8 cellular contexts compared by ENCODE assay signal in the genomic region with DNA sequence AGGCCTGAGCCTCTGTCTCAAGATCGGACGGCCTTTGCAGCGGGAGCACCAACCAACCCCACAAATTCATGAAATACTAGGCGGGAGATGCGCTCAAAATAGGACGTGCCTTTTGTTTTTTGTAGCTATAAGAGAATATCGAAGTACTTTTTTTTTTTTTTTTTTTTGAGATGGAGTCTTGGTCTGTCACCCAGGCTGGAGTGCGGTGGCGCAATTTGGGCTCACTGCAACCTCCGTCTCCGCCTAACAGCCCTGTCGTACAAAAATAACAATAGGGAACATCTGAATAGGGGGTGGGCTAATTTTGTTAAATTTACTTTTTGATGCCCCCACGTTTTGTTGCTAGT. TPM values are rescaled to one million over a fixed set of nuclear protein-coding genes. Genes with fewer than 3 reads are reported as not detected.
DNase-seq lines count a peak whose midpoint lies in the region; ATAC-seq and TF ChIP-seq lines count a peak whose summit lies in the region.

No MANE protein-coding gene starts in this region.

- H3K27me3 Mint-ChIP-seq in chondrocyte (ENCODE audit: low read depth) (no peaks in the 10 kb centered on the region), natural killer cell (ENCODE audit: low read depth in 2 of 2) (peaks cover 27 to 33% of the 10 kb centered on the region in 2 donors)

- peaks cover 42% of the 10 kb centered on the region for H3K4me1 Mint-ChIP-seq in chondrocyte (ENCODE audit: low read depth)
- H3K4me1 Mint-ChIP-seq in natural killer cell, result peaks cover 17 to 20% of the 10 kb centered on the region in 2 donors

- H3K27ac ChIP-seq in KOPT-K1 (ENCODE audit: low read depth, low read length, poor library complexity, severe bottlenecking), result peak overlapping the region; percentile 32

- peak in 2 of 3 donors; percentile 4 to 8 for ATAC-seq in natural killer cell
- ATAC-seq in HG03442 (IDR thresholded peaks at IDR 0.05; ENCODE audit: unreplicated experiment), result no peak

- H3K36me3 ChIP-seq in KOPT-K1 (ENCODE audit: insufficient read depth, low read length), result no peaks in the 10 kb centered on the region

- intact Hi-C loops in natural killer cell (cut with micrococcal nuclease), result no loop called here

- no peaks in the 10 kb centered on the region for H3K9me3 Mint-ChIP-seq in chondrocyte (ENCODE audit: low read depth)
- H3K9me3 Mint-ChIP-seq in natural killer cell, result no peaks in the 10 kb centered on the region

- TF ChIP-seq CTCF in chondrocyte (IDR thresholded peaks at IDR 0.05) (no peak), natural killer cell (IDR thresholded peaks at IDR 0.05) (no peak)

- peak overlapping the region; percentile 73 for H3K4me3 Mint-ChIP-seq in chondrocyte (ENCODE audit: unreplicated experiment)
- H3K4me3 Mint-ChIP-seq in natural killer cell, result peak overlapping the region; percentile 85

- H3K36me3 Mint-ChIP-seq in chondrocyte (ENCODE audit: low read depth), result no peaks in the 10 kb centered on the region
- H3K36me3 Mint-ChIP-seq in natural killer cell, result no peaks in the 10 kb centered on the region

- H3K9me3 ChIP-seq in KOPT-K1 (ENCODE audit: insufficient read depth, low read length, poor library complexity, severe bottlenecking), result no peaks in the 10 kb centered on the region

- H3K27ac Mint-ChIP-seq in chondrocyte (ENCODE audit: unreplicated experiment), result peak overlapping the region; percentile 85
- peak overlapping the region in 1 of 2 donors; percentile 70 for H3K27ac Mint-ChIP-seq in natural killer cell

- DNase-seq in NCI-H1694 treated with DMSO at 0.1 percent for 48 hours (lab: John Stamatoyannopoulos, UW) (peak; percentile 33), NCI-H1694 (lab: John Stamatoyannopoulos, UW) (no peak), chondrocyte (ENCODE audit: low spot score) (no peak), natural killer cell (no peak), KG1 (lab: John Stamatoyannopoulos, UW) (no peak)
- no peak for DNase-seq in activated CD4-positive, CD25-positive, alpha-beta regulatory T cell (lab: John Stamatoyannopoulos, UW)

RNA-seq across cellular contexts. Expression of a gene that starts 5.9 kb away (rescaled TPM):
- total RNA-seq in chondrocyte (212 to 290 TPM (median 223 TPM) in 3 replicates), natural killer cell (10 to 100 TPM in 2 of 3 donors, 1 to 10 TPM in 1; 9.2 to 13.2 (median 11.4) TPM)

RNA-seq across cellular contexts. Expression of a gene that starts 44.7 kb away (rescaled TPM):
- total RNA-seq in chondrocyte (22.1 to 26.2 TPM (median 22.3 TPM) in 3 replicates), natural killer cell (1 to 10 TPM; 2.9 to 5.9 (median 5.7) TPM)

Comparison
In these comparisons a context has a peak if more than half of its experiments do, and no peak if none do; other contexts are left out.
1. RNA of a gene that starts 5.9 kb away (total RNA-seq): 212 to 290 TPM in chondrocyte; 9.2 to 13.2 TPM in natural killer cell; every median in the first group is over 10 times any median in the second.